8 cellular contexts compared by ENCODE assay signal in genomic region chr17:82963104-82963950, GRCh38.
DNase-seq lines count a peak whose midpoint lies in the region; ATAC-seq and TF ChIP-seq lines count a peak whose summit lies in the region.

No MANE protein-coding gene starts in this region.

- H3K27ac ChIP-seq in right atrium auricular region, result peak overlapping the region in 1 of 2 donors; percentile 20

- peaks cover 0 to 10% of the 10 kb centered on the region in 2 donors for H3K4me1 ChIP-seq in right atrium auricular region

- DNase-seq in GM04504 (ENCODE audit: low read depth), result peak; percentile 66
- DNase-seq in NCI-H2107 treated with DMSO at 0.1 percent for 48 hours (lab: John Stamatoyannopoulos, UW; ENCODE audit: unreplicated experiment), result peak; percentile 35
- peak; percentile 51 for DNase-seq in amniotic epithelial cell (ENCODE audit: low read depth)
- DNase-seq in right atrium auricular region (ENCODE audit: low spot score), result peak; percentile 91
- DNase-seq in pons (ENCODE audit: low spot score), result peak; percentile 44
- no peak for DNase-seq in NK-92 (lab: John Stamatoyannopoulos, UW; ENCODE audit: unreplicated experiment)

- peak overlapping the region in 1 of 2 donors; percentile 24 for H3K4me3 ChIP-seq in right atrium auricular region

- no peaks in the 10 kb centered on the region for H3K36me3 ChIP-seq in right atrium auricular region

- ATAC-seq in HG02623 (IDR thresholded peaks at IDR 0.05; ENCODE audit: unreplicated experiment) (no peak), GM21381 (IDR thresholded peaks at IDR 0.05; ENCODE audit: unreplicated experiment) (no peak)

- no peaks in the 10 kb centered on the region for H3K27me3 ChIP-seq in right atrium auricular region

- TF ChIP-seq CTCF in right atrium auricular region (IDR thresholded peaks at IDR 0.05), result peak; percentile 56 to 88

- no peaks in the 10 kb centered on the region for H3K9me3 ChIP-seq in right atrium auricular region
